Comparison of ENCODE assay signal across 1 cellular context in the genomic region with DNA sequence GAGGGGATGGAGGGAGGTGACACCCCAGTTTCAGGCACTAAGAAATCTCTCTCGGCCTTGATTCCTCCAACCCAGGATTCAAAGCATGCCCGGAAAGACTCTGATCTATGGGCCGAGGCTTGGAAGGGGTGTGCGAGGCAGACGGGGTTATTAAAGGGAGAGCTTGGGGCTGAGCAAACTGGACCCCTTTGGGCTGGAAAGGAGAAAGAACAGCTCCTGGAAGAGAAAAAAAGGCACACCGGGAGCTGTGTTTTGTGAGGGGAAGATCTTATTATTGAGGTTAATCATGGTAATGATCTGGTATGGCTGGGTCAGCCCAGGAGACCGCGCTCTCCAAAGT.
TF ChIP-seq lines count a peak whose summit lies in the region.

No MANE protein-coding gene starts in this region.

TF ChIP-seq in H1, 55 proteins besides CTCF, POLR2A, EP300 and RAD21:
- TF ChIP-seq YY1 (IDR thresholded peaks at IDR 0.05; ENCODE audit: low read depth, low read length): no peak
- TF ChIP-seq SRF (IDR thresholded peaks at IDR 0.05; ENCODE audit: low read depth, low read length): no peak
- no peak for TF ChIP-seq CBX5 (IDR thresholded peaks at IDR 0.05; ENCODE audit: low read depth, low read length)
- TF ChIP-seq SIN3A (conservative IDR thresholded peaks at IDR 0.05 in 1 of 2, IDR thresholded peaks at IDR 0.05 in 1 of 2; ENCODE audit: low read depth in 1 of 2, low read length in 2 of 2): no peak
- no peak for TF ChIP-seq ATF3 (IDR thresholded peaks at IDR 0.05; ENCODE audit: insufficient read depth, low read depth, low read length)
- TF ChIP-seq EZH2 (IDR thresholded peaks at IDR 0.05; ENCODE audit: low read depth, low read length, severe bottlenecking): no peak
- peak; percentile 9 for TF ChIP-seq CTBP2 (IDR thresholded peaks at IDR 0.05; ENCODE audit: borderline replicate concordance, insufficient read depth, insufficient read length, low read length)
- TF ChIP-seq SIX5 (IDR thresholded peaks at IDR 0.05; ENCODE audit: low read depth, low read length): no peak
- peak; percentile 53 for TF ChIP-seq SUZ12 (IDR thresholded peaks at IDR 0.05; ENCODE audit: low read length)
- TF ChIP-seq GTF2F1 (IDR thresholded peaks at IDR 0.05; ENCODE audit: borderline replicate concordance, low read depth, low read length): no peak
- no peak for TF ChIP-seq PHF8 (conservative IDR thresholded peaks at IDR 0.05; ENCODE audit: low read depth, low read length)
- no peak for TF ChIP-seq TAF7 (optimal IDR thresholded peaks at IDR 0.05; ENCODE audit: borderline replicate concordance, low read depth, low read length)
- no peak for TF ChIP-seq SP2 (IDR thresholded peaks at IDR 0.05; ENCODE audit: low read length)
- no peak for TF ChIP-seq TAF1 (IDR thresholded peaks at IDR 0.05; ENCODE audit: low read depth, low read length)
- TF ChIP-seq CBX8 (IDR thresholded peaks at IDR 0.05; ENCODE audit: borderline replicate concordance, low read depth, low read length): peak; percentile 81; the same call in 1 of the 2 replicates
- no peak for TF ChIP-seq POLR2AphosphoS5 (IDR thresholded peaks at IDR 0.05; ENCODE audit: low read depth, low read length)
